In genomic region chr5:176825234-176825633, GRCh38 we compare ENCODE assay signal across 9 cellular contexts. TPM values are rescaled to one million over a fixed set of nuclear protein-coding genes. Genes with fewer than 3 reads are reported as not detected.
"Had no signal": no experiment of that assay in that cellular context is flagged by ENCODE, and none has a peak within 500 bp of the region (broad histone marks: within the 10 kb centered on the region; RNA-seq: fewer than 3 reads in every experiment).

No MANE protein-coding gene starts in this region.

- H3K27ac Mint-ChIP-seq: GM23338, HFFc6 had no signal

- H3K4me2 ChIP-seq: GM23338 had no signal

- H3K4me3 Mint-ChIP-seq: GM23338, H9, HFFc6, IgD-negative memory B cell had no signal

- H3K4me1 Mint-ChIP-seq: IgD-negative memory B cell had no signal

- FAIRE-seq: H1, H54, HepG2 had no signal

- DNase-seq: H9, HCEC 1CT, HFFc6 had no signal

- ATAC-seq: GM23338, HepG2 had no signal

- H2AFZ ChIP-seq: GM23338 had no signal

- H3K9me3 Mint-ChIP-seq: GM23338, HFFc6 had no signal

- H3K4me3 ChIP-seq: GM23338 had no signal

- H3K27ac ChIP-seq: HL-60 had no signal

RNA-seq across cellular contexts. Expression of gene UNC5A, which starts 14.9 kb away (rescaled TPM):
- total RNA-seq: HepG2, HFFc6 had no signal
- polyA plus RNA-seq: HepG2, IgD-negative memory B cell had no signal
